In the genomic region with DNA sequence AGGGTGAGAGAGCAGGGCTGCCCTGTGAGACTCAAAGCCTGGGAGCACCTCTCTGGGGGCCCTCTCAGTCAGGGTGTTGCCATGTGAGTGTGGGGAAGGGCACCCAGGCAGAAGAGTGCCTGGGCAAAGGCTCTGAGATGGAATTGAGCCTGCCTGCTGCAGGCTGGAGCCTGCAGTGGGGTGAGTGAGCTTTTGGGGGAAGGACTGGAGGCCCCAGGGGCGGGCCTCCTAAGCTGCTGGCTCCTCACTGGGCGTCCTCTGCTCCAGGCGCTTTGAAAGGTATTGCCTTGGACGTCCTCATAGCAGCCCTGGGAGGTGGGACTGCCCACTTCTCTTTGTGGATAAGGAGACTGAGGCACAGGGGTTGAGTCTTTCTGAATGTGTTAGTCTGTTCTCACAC, we compare ENCODE assay signal across 18 cellular contexts.
DNase-seq lines count a peak whose midpoint lies in the region; ATAC-seq and TF ChIP-seq lines count a peak whose summit lies in the region.
"Had no signal": no experiment of that assay in that cellular context is flagged by ENCODE, and none has a peak within 500 bp of the region (broad histone marks: within the 10 kb centered on the region; RNA-seq: fewer than 3 reads in every experiment).

No MANE protein-coding gene starts in this region.

- CTCF ChIA-PET in activated B cell treated with CpG ODN at 0.5 μM for 24 hours (lab: Charles Lee) = no interaction called here

- DNase-seq in T-helper 2 cell treated with Interferon-gamma antibody and Interleukin-4, amounts not matched to agents 5 μg/mL and 100 μg/mL, for 36 hours (ENCODE audit: low spot score) = no peak
- DNase-seq in T-helper 2 cell (no peak), activated B cell treated with CpG ODN at 0.5 μM for 24 hours (no peak), WERI-Rb-1 (no peak), inferior parietal cortex (ENCODE audit: extremely low spot score) (no peak)
- DNase-seq: 8988T; activated CD4-positive, alpha-beta T cell treated with anti-CD3 and anti-CD28 coated beads, Interleukin-2, amount 50 U/mL, for 1 hour; activated effector memory CD4-positive, alpha-beta T cell treated with anti-CD3 and anti-CD28 coated beads, Interleukin-2, amount 50 U/mL, for 16 hours; GDM1; kidney; mucosa of descending colon; NCI-H2081 treated with DMSO at 0.1 percent for 48 hours; NCI-H748 treated with DMSO at 0.1 percent for 48 hours had no signal

- H3K27me3 Mint-ChIP-seq in T-helper 2 cell treated with Interferon-gamma antibody and Interleukin-4, amounts not matched to agents 5 μg/mL and 100 μg/mL, for 36 hours (ENCODE audit: low read depth) = no peaks in the 10 kb centered on the region
- no peaks in the 10 kb centered on the region for H3K27me3 Mint-ChIP-seq in activated B cell treated with CpG ODN at 0.5 μM for 24 hours
- H3K27me3 Mint-ChIP-seq: brain had no signal

- H3K36me3 Mint-ChIP-seq in T-helper 2 cell treated with Interferon-gamma antibody and Interleukin-4, amounts not matched to agents 5 μg/mL and 100 μg/mL, for 36 hours (ENCODE audit: low read depth) = peaks cover 69% of the 10 kb centered on the region
- peaks cover 75% of the 10 kb centered on the region for H3K36me3 Mint-ChIP-seq in activated B cell treated with CpG ODN at 0.5 μM for 24 hours (ENCODE audit: low read depth)

- POLR2A ChIA-PET in activated B cell treated with CpG ODN at 0.5 μM for 24 hours (lab: Charles Lee) = no interaction called here

- H3K9me3 ChIP-seq in skeletal muscle tissue (ENCODE audit: control insufficient read depth in 3 of 3, low read length in 3 of 3) (no peaks in the 10 kb centered on the region), WERI-Rb-1 (ENCODE audit: severe bottlenecking) (no peaks in the 10 kb centered on the region)
- H3K9me3 ChIP-seq: mucosa of descending colon, prostate gland had no signal

- TF ChIP-seq CTCF in activated B cell treated with CpG ODN at 0.5 μM for 24 hours (IDR thresholded peaks at IDR 0.05) (no peak), WERI-Rb-1 (IDR thresholded peaks at IDR 0.05; ENCODE audit: low read depth, low read length) (no peak)

- H3K27ac ChIP-seq in skeletal muscle tissue (ENCODE audit: low read depth, low read length) = peak overlapping the region; percentile 43
- no peak overlapping the region for H3K27ac ChIP-seq in WERI-Rb-1
- H3K27ac ChIP-seq: prostate gland had no signal

- H3K4me3 ChIP-seq in skeletal muscle tissue (ENCODE audit: low read length in 3 of 3) (no peak overlapping the region), WERI-Rb-1 (ENCODE audit: low read depth, low read length) (no peak overlapping the region)
- H3K4me3 ChIP-seq: mucosa of descending colon, prostate gland had no signal

- no peak overlapping the region for H3K9ac ChIP-seq in skeletal muscle tissue (ENCODE audit: low read depth in 1 of 3, low read length in 3 of 3)

- peaks cover 11% of the 10 kb centered on the region for H3K9me3 Mint-ChIP-seq in T-helper 2 cell treated with Interferon-gamma antibody and Interleukin-4, amounts not matched to agents 5 μg/mL and 100 μg/mL, for 36 hours
- peaks cover 4% of the 10 kb centered on the region for H3K9me3 Mint-ChIP-seq in activated B cell treated with CpG ODN at 0.5 μM for 24 hours
- H3K9me3 Mint-ChIP-seq: brain had no signal

- peaks cover 35 to 79% (median 72%) of the 10 kb centered on the region in 3 donors for H3K4me1 ChIP-seq in skeletal muscle tissue (ENCODE audit: control insufficient read depth in 3 of 3, insufficient read depth in 3 of 3, low read length in 3 of 3)
- H3K4me1 ChIP-seq: prostate gland had no signal

- ATAC-seq in activated B cell treated with CpG ODN at 0.5 μM for 24 hours (ENCODE audit: low read depth) (no peak), esophagus mucosa (peak; percentile 23), HG03045 (IDR thresholded peaks at IDR 0.05; ENCODE audit: unreplicated experiment) (no peak)
- ATAC-seq: mucosa of descending colon had no signal

- H3K4me1 Mint-ChIP-seq in T-helper 2 cell treated with Interferon-gamma antibody and Interleukin-4, amounts not matched to agents 5 μg/mL and 100 μg/mL, for 36 hours (ENCODE audit: low read depth) = peaks cover 55% of the 10 kb centered on the region
- peaks cover 73% of the 10 kb centered on the region for H3K4me1 Mint-ChIP-seq in activated B cell treated with CpG ODN at 0.5 μM for 24 hours

- H3K27me3 ChIP-seq in skeletal muscle tissue (ENCODE audit: control insufficient read depth in 3 of 3, insufficient read depth in 3 of 3, low read length in 3 of 3) (no peaks in the 10 kb centered on the region), WERI-Rb-1 (ENCODE audit: insufficient read depth, low read depth, severe bottlenecking) (no peaks in the 10 kb centered on the region)

- intact Hi-C loops in activated B cell treated with CpG ODN at 0.5 μM for 24 hours (cut with micrococcal nuclease) = no loop called here

- H3K27ac Mint-ChIP-seq in T-helper 2 cell treated with Interferon-gamma antibody and Interleukin-4, amounts not matched to agents 5 μg/mL and 100 μg/mL, for 36 hours = peak overlapping the region; percentile 16
- H3K27ac Mint-ChIP-seq in activated B cell treated with CpG ODN at 0.5 μM for 24 hours = peak overlapping the region; percentile 51

- H3K4me3 Mint-ChIP-seq in T-helper 2 cell treated with Interferon-gamma antibody and Interleukin-4, amounts not matched to agents 5 μg/mL and 100 μg/mL, for 36 hours = no peak overlapping the region
- no peak overlapping the region for H3K4me3 Mint-ChIP-seq in activated B cell treated with CpG ODN at 0.5 μM for 24 hours

- peaks cover 0 to 4% (median 2%) of the 10 kb centered on the region in 3 donors for H3K36me3 ChIP-seq in skeletal muscle tissue (ENCODE audit: control insufficient read depth in 3 of 3, insufficient read depth in 3 of 3, low read length in 3 of 3)
- peaks cover 29% of the 10 kb centered on the region for H3K36me3 ChIP-seq in WERI-Rb-1
- H3K36me3 ChIP-seq: prostate gland had no signal
